ENCODE assay signal across 1 cellular context in genomic region chr22:19595532-19595931, GRCh38.
TF ChIP-seq lines count a peak whose summit lies in the region.

No MANE protein-coding gene starts in this region.

TF ChIP-seq in GM23338, 12 proteins besides CTCF, POLR2A, EP300 and RAD21 (continued from another document):
- no peak for TF ChIP-seq ZNF462 (CRISPR knock-in tag; IDR thresholded peaks at IDR 0.05)
- TF ChIP-seq EZH2phosphoT487 (IDR thresholded peaks at IDR 0.05; ENCODE audit: unreplicated experiment): no peak
